ENCODE assay signal across 18 cellular contexts in genomic region chr2:180328795-180329422, GRCh38.
DNase-seq lines count a peak whose midpoint lies in the region; ATAC-seq, FAIRE-seq and TF ChIP-seq lines count a peak whose summit lies in the region.
"Had no signal": no experiment of that assay in that cellular context is flagged by ENCODE, and none has a peak within 500 bp of the region (broad histone marks: within the 10 kb centered on the region; RNA-seq: fewer than 3 reads in every experiment).

No MANE protein-coding gene starts in this region.

- H3K4me1 ChIP-seq in HUES48 (ENCODE audit: control insufficient read depth, insufficient read depth, low read length) (peaks cover 13% of the 10 kb centered on the region), neural progenitor cell (no peaks in the 10 kb centered on the region), kidney (ENCODE audit: control insufficient read depth in 1 of 2, insufficient read depth in 1 of 2, low read depth in 1 of 2, low read length in 2 of 2) (no peaks in the 10 kb centered on the region)
- H3K4me1 ChIP-seq: A549, Caco-2 had no signal

- FAIRE-seq in kidney (lab: Jason Lieb, UNC): no peak
- FAIRE-seq: A549, D721Med, GM12892, GM18507 had no signal

- no peaks in the 10 kb centered on the region for H4K20me1 ChIP-seq in neural progenitor cell (ENCODE audit: low read depth)

- no peaks in the 10 kb centered on the region for H3F3A ChIP-seq in neural progenitor cell (ENCODE audit: low read depth)

- CTCF ChIA-PET in WTC11 (lab: Charles Lee): no interaction called here

- H3K9me3 Mint-ChIP-seq in WTC11 (peaks cover 11% of the 10 kb centered on the region), neural progenitor cell (peaks cover 5% of the 10 kb centered on the region)

- H3K4me2 ChIP-seq in neural progenitor cell: no peak overlapping the region
- H3K4me2 ChIP-seq: A549 had no signal

- H3K4me3 ChIP-seq in HUES48 (ENCODE audit: low read depth, low read length) (peak overlapping the region; percentile 16; the same call in 1 of the 2 replicates), neural progenitor cell (no peak overlapping the region), kidney (ENCODE audit: low read length in 2 of 2) (no peak overlapping the region)
- H3K4me3 ChIP-seq: A549, GM23248 had no signal

- DNase-seq in WTC11 (ENCODE audit: low spot score) (no peak), neural progenitor cell (ENCODE audit: low spot score) (peak; percentile 6), kidney (no peak), middle frontal gyrus (ENCODE audit: extremely low spot score, low spot score) (no peak), foreskin melanocyte (no peak), activated T-cell treated with anti-CD3 and anti-CD28 coated beads for 4 hours (no peak)
- DNase-seq: AML-193; Caco-2; CD4-positive, alpha-beta T cell; GDM1; GM23248; H7 had no signal

- no peaks in the 10 kb centered on the region for H3K36me3 ChIP-seq in HUES48 (ENCODE audit: control insufficient read depth, insufficient read depth, low read length)
- no peaks in the 10 kb centered on the region for H3K36me3 ChIP-seq in neural progenitor cell
- no peaks in the 10 kb centered on the region for H3K36me3 ChIP-seq in kidney (ENCODE audit: control insufficient read depth in 1 of 2, insufficient read depth in 2 of 2, low read length in 2 of 2)

- H3K27ac ChIP-seq in HUES48 (ENCODE audit: low read depth, low read length) (no peak overlapping the region), neural progenitor cell (no peak overlapping the region), kidney (ENCODE audit: low read depth in 2 of 2, low read length in 2 of 2) (no peak overlapping the region)
- H3K27ac ChIP-seq: A549, C4-2B, GM23248 had no signal

- POLR2A ChIA-PET in WTC11 (lab: Charles Lee): no interaction called here

- intact Hi-C loops in kidney (cut with DNase I): no loop called here

- H3K9ac ChIP-seq in HUES48 (ENCODE audit: low read depth, low read length): 0 out of 2 replicates have a peak overlapping the region, but pooled peaks have one; percentile 28
- H3K9ac ChIP-seq in neural progenitor cell: no peak overlapping the region
- H3K9ac ChIP-seq in kidney (ENCODE audit: low read length in 2 of 2): no peak overlapping the region
- H3K9ac ChIP-seq: GM23248 had no signal

- H3K27ac Mint-ChIP-seq in WTC11: no peak overlapping the region
- H3K27ac Mint-ChIP-seq in neural progenitor cell: no peak overlapping the region
- H3K27ac Mint-ChIP-seq: CD4-positive, alpha-beta T cell had no signal

- H3K4me1 Mint-ChIP-seq in WTC11 (peaks cover 10% of the 10 kb centered on the region), neural progenitor cell (peaks cover 3% of the 10 kb centered on the region)

- H3K27me3 Mint-ChIP-seq in WTC11 (ENCODE audit: low read depth) (no peaks in the 10 kb centered on the region), neural progenitor cell (ENCODE audit: insufficient read depth, low read depth) (no peaks in the 10 kb centered on the region)
- H3K27me3 Mint-ChIP-seq: CD4-positive, alpha-beta T cell had no signal

- H3K79me2 ChIP-seq in neural progenitor cell (ENCODE audit: low read depth): no peaks in the 10 kb centered on the region

- H3K27me3 ChIP-seq in HUES48 (ENCODE audit: control insufficient read depth, insufficient read depth, low read length) (no peaks in the 10 kb centered on the region), neural progenitor cell (no peaks in the 10 kb centered on the region)

- H3K9me3 ChIP-seq in HUES48 (ENCODE audit: control insufficient read depth, insufficient read depth, low read length): no peaks in the 10 kb centered on the region
- H3K9me3 ChIP-seq in neural progenitor cell (ENCODE audit: low read depth): no peaks in the 10 kb centered on the region
- no peaks in the 10 kb centered on the region for H3K9me3 ChIP-seq in kidney (ENCODE audit: control insufficient read depth in 1 of 2, low read length in 2 of 2)
- H3K9me3 ChIP-seq: Caco-2 had no signal

- ATAC-seq in WTC11: peak; percentile 89
- ATAC-seq: A549 had no signal

- no peak for TF ChIP-seq CTCF in WTC11 (IDR thresholded peaks at IDR 0.05)
- no peak for TF ChIP-seq CTCF in neural progenitor cell (IDR thresholded peaks at IDR 0.05)
- no peak for TF ChIP-seq CTCF in kidney (IDR thresholded peaks at IDR 0.05; ENCODE audit: borderline replicate concordance, extremely low read depth, insufficient read depth)

- H3K36me3 Mint-ChIP-seq in WTC11 (no peaks in the 10 kb centered on the region), neural progenitor cell (no peaks in the 10 kb centered on the region)

- H3K4me3 Mint-ChIP-seq in WTC11: no peak overlapping the region
- no peak overlapping the region for H3K4me3 Mint-ChIP-seq in neural progenitor cell
- H3K4me3 Mint-ChIP-seq: CD4-positive, alpha-beta T cell had no signal

- H2AFZ ChIP-seq in neural progenitor cell (replicated peaks): peak overlapping the region; percentile 73
- H2AFZ ChIP-seq: GM23248 had no signal

TF ChIP-seq in WTC11, 78 proteins besides CTCF, POLR2A, EP300 and RAD21 (continues in another document):
- no peak for TF ChIP-seq IRF1 (CRISPR knock-in tag; IDR thresholded peaks at IDR 0.05)
- TF ChIP-seq RELA (CRISPR knock-in tag; IDR thresholded peaks at IDR 0.05; ENCODE audit: borderline replicate concordance): no peak
- TF ChIP-seq ATF2 (CRISPR knock-in tag; IDR thresholded peaks at IDR 0.05; ENCODE audit: borderline replicate concordance, low read depth): no peak
- TF ChIP-seq ERG (CRISPR knock-in tag; IDR thresholded peaks at IDR 0.05): no peak
- TF ChIP-seq ETV6 (CRISPR knock-in tag; IDR thresholded peaks at IDR 0.05): no peak
- TF ChIP-seq ZNF263 (CRISPR knock-in tag; IDR thresholded peaks at IDR 0.05; ENCODE audit: low read depth): no peak
- TF ChIP-seq ZNF532 (CRISPR knock-in tag; IDR thresholded peaks at IDR 0.05; ENCODE audit: borderline replicate concordance): no peak
- TF ChIP-seq ZNF317 (CRISPR knock-in tag; IDR thresholded peaks at IDR 0.05; ENCODE audit: borderline replicate concordance, low read depth): no peak
- TF ChIP-seq ELF4 (CRISPR knock-in tag; IDR thresholded peaks at IDR 0.05; ENCODE audit: low read depth): no peak
- no peak for TF ChIP-seq MYBL2 (CRISPR knock-in tag; IDR thresholded peaks at IDR 0.05)
- TF ChIP-seq CREM (CRISPR knock-in tag; IDR thresholded peaks at IDR 0.05): no peak
